In genomic region chr1:159922499-159923202, GRCh38 we compare ENCODE assay signal across 8 cellular contexts. TPM values are rescaled to one million over a fixed set of nuclear protein-coding genes. Genes with fewer than 3 reads are reported as not detected.
A peak's percentile ranks its signal among the peaks of the same experiment; 100 is the strongest.
DNase-seq lines count a peak whose midpoint lies in the region; ATAC-seq, FAIRE-seq and TF ChIP-seq lines count a peak whose summit lies in the region.

No MANE protein-coding gene starts in this region.

- H3K9ac ChIP-seq in kidney (ENCODE audit: low read length in 2 of 2), result peak overlapping the region in 1 of 2 donors; percentile 99

- H3K4me3 ChIP-seq in adrenal gland (peak overlapping the region in 1 of 4 donors; percentile 64), kidney (ENCODE audit: low read length in 2 of 2) (peak overlapping the region; percentile 76 to 97)

- H3K27ac ChIP-seq in adrenal gland, result peak overlapping the region in 3 of 5 donors; percentile 72 to 93 (median 92)
- peak overlapping the region; percentile 95 to 98 for H3K27ac ChIP-seq in kidney (ENCODE audit: low read depth in 2 of 2, low read length in 2 of 2)
- peak overlapping the region; percentile 11 for H3K27ac ChIP-seq in temporal lobe (ENCODE audit: low read depth, low read length)

- no peak for TF ChIP-seq CTCF in adrenal gland (IDR thresholded peaks at IDR 0.05)
- no peak for TF ChIP-seq CTCF in kidney (IDR thresholded peaks at IDR 0.05; ENCODE audit: borderline replicate concordance, extremely low read depth, insufficient read depth)

- intact Hi-C loops in Right ventricle myocardium inferior (cut with DNase I), result no loop called here
- intact Hi-C loops in cardiac septum (cut with DNase I), result loop anchor here (1.0 to 5.0 kb wide), 2 partner anchors 68 to 915 kb away; partner anchors contain the start of gene IFI16
- intact Hi-C loops in adrenal gland (cut with DNase I), result no loop called here
- intact Hi-C loops in kidney (cut with DNase I), result no loop called here

- ATAC-seq in Right ventricle myocardium inferior (peak; percentile 34), GM19023 (IDR thresholded peaks at IDR 0.05; ENCODE audit: unreplicated experiment) (no peak), HG03159 (IDR thresholded peaks at IDR 0.05; ENCODE audit: unreplicated experiment) (no peak)

- peak; percentile 89 for DNase-seq in Right ventricle myocardium inferior (ENCODE audit: missing footprints)
- DNase-seq in cardiac septum (ENCODE audit: low spot score), result no peak
- peak in 6 of 7 donors; percentile 46 to 69 (median 54) for DNase-seq in adrenal gland
- peak; percentile 94 for DNase-seq in kidney
- DNase-seq in NCI-H1694 (lab: John Stamatoyannopoulos, UW), result no peak

- no peak for TF ChIP-seq POLR2A in adrenal gland (IDR thresholded peaks at IDR 0.05)

- WGBS in adrenal gland, 4 donors, result 53 to 86% (median 67%) methylated on average over 2 to 8 of the region's 8 CpGs

- H3K4me1 ChIP-seq in adrenal gland (replicated peaks in 1 of 2) (peaks cover 4 to 41% of the 10 kb centered on the region in 2 donors), kidney (ENCODE audit: control insufficient read depth in 1 of 2, insufficient read depth in 1 of 2, low read depth in 1 of 2, low read length in 2 of 2) (peaks cover 9 to 25% of the 10 kb centered on the region in 2 donors)

- no peak for FAIRE-seq in kidney (lab: Jason Lieb, UNC)

- H3K9me3 ChIP-seq in adrenal gland (replicated peaks in 1 of 3), result no peaks in the 10 kb centered on the region
- H3K9me3 ChIP-seq in kidney (ENCODE audit: control insufficient read depth in 1 of 2, low read length in 2 of 2), result no peaks in the 10 kb centered on the region

- H3K27me3 ChIP-seq in adrenal gland, result no peaks in the 10 kb centered on the region

- peaks cover 0 to 26% of the 10 kb centered on the region in 2 donors for H3K36me3 ChIP-seq in adrenal gland (replicated peaks in 1 of 2)
- H3K36me3 ChIP-seq in kidney (ENCODE audit: control insufficient read depth in 1 of 2, insufficient read depth in 2 of 2, low read length in 2 of 2), result peaks cover 19 to 23% of the 10 kb centered on the region in 2 donors

RNA-seq across cellular contexts. Expression of gene TAGLN2, which starts 2.7 kb away (rescaled TPM):
- total RNA-seq in Right ventricle myocardium inferior, result 143 TPM
- 103 TPM for total RNA-seq in cardiac septum
- 100 to 1,000 TPM in 7 of 8 donors, 10 to 100 TPM in 1; 87.1 to 185 (median 143) TPM for total RNA-seq in adrenal gland
- polyA plus RNA-seq in adrenal gland, result 100 to 1,000 TPM; 124 to 215 (median 192) TPM
- 358 TPM for total RNA-seq in kidney
- polyA plus RNA-seq in kidney (ENCODE audit: insufficient read depth, low read depth, low replicate concordance), result 223 TPM
- 25.1 TPM for total RNA-seq in temporal lobe

RNA-seq across cellular contexts. Expression of gene CFAP45, which starts 22.7 kb away (rescaled TPM):
- total RNA-seq in Right ventricle myocardium inferior (1.0 TPM), cardiac septum (0.32 TPM), adrenal gland (under 1 TPM in 2 of 8 donors, not detected in 6; 0.14 to 0.81 TPM), kidney (1.0 TPM), temporal lobe (0.74 TPM)
- polyA plus RNA-seq in adrenal gland (under 1 TPM; 0.30 to 0.42 (median 0.40) TPM), kidney (ENCODE audit: insufficient read depth, low read depth, low replicate concordance) (14.2 TPM)

RNA-seq across cellular contexts. Expression of gene IGSF9, which starts 22.8 kb away (rescaled TPM):
- 0.30 TPM for total RNA-seq in Right ventricle myocardium inferior
- not detected for total RNA-seq in cardiac septum
- total RNA-seq in adrenal gland, result under 1 TPM in 3 of 8 donors, not detected in 5; 0.14 to 0.32 (median 0.23) TPM
- under 1 TPM in 2 of 3 donors, not detected in 1; 0.10 to 0.16 TPM for polyA plus RNA-seq in adrenal gland
- 0.88 TPM for total RNA-seq in kidney
- 1.3 TPM for polyA plus RNA-seq in kidney (ENCODE audit: insufficient read depth, low read depth, low replicate concordance)
- total RNA-seq in temporal lobe, result 7.6 TPM

RNA-seq across cellular contexts. Expression of gene SLAMF9, which starts 31.4 kb away (rescaled TPM):
- total RNA-seq in Right ventricle myocardium inferior, result not detected
- total RNA-seq in cardiac septum, result not detected
- total RNA-seq in adrenal gland, result not detected
- polyA plus RNA-seq in adrenal gland, result not detected
- not detected for total RNA-seq in kidney
- not detected for polyA plus RNA-seq in kidney (ENCODE audit: insufficient read depth, low read depth, low replicate concordance)
- not detected for total RNA-seq in temporal lobe

Comparison
In these comparisons a context has a peak if more than half of its experiments do, and no peak if none do; other contexts are left out.
1. DNase-seq: peak in Right ventricle myocardium inferior (single experiment), adrenal gland (6 of 7) and kidney (single experiment); none in cardiac septum (single experiment) and NCI-H1694 (single experiment).
2. H3K27ac ChIP-seq: peak in every context shown above with its lines; median percentile 96 in kidney; 92 in adrenal gland; 11 in temporal lobe.